Comparison of ENCODE assay signal across 9 cellular contexts in the genomic region with DNA sequence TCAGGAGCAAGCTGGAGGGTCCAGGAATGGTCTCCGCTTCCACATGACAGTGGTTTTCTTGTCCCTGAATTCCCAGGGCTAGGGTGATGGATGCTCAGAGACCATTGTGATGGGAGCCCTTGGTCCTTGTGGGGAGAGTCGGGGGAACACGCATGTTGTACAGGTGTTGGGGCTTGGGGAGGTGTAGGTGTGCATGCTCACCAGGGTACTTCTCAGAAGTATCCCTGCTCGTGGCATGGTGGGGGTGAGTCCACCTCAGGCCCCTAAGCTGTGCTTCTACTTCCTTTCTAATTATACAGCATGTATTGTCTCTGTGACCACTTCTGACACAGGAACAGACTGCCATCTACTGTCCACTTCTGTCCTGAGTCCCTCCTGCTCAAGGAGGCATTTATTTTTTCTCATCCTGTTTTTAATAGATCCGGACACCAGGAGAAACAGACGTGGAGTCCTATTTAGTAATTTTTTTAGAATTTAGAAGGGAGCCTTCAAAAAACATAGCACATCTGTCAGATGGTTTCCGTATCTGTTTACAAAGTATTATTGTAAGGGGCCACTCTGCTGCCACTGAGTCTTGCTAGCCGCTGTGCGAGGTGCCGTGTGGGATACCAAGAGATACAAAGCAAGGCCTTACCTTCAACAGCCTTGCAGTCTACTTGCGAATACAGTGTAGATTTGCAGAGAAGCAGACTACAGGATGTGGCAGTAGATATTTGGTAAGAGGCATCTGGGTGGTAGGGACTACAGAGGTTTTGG. TPM values are rescaled to one million over a fixed set of nuclear protein-coding genes. Genes with fewer than 3 reads are reported as not detected.
DNase-seq lines count a peak whose midpoint lies in the region; ATAC-seq and TF ChIP-seq lines count a peak whose summit lies in the region.
"Had no signal": no experiment of that assay in that cellular context is flagged by ENCODE, and none has a peak within 500 bp of the region (broad histone marks: within the 10 kb centered on the region; RNA-seq: fewer than 3 reads in every experiment).

No MANE protein-coding gene starts in this region.

- DNase-seq in GM10248 (ENCODE audit: extremely low spot score) (no peak), NCI-H1694 treated with DMSO at 0.1 percent for 48 hours (lab: John Stamatoyannopoulos, UW) (peak; percentile 38), body of pancreas (peak in 3 of 4 donors; percentile 30 to 44 (median 32)), middle frontal gyrus (ENCODE audit: extremely low spot score, low spot score) (no peak), ecto neural progenitor cell (ENCODE audit: low spot score) (no peak)

- H3K27me3 ChIP-seq in body of pancreas (no peaks in the 10 kb centered on the region), liver (ENCODE audit: control insufficient read depth in 4 of 4, insufficient read depth in 4 of 4, low read length in 3 of 4) (no peaks in the 10 kb centered on the region)

- H3K27ac ChIP-seq in body of pancreas: no peak overlapping the region
- no peak overlapping the region for H3K27ac ChIP-seq in liver (ENCODE audit: low read depth in 1 of 2, low read length in 2 of 2)

- H3K4me1 ChIP-seq in body of pancreas (peaks cover 8% of the 10 kb centered on the region), liver (ENCODE audit: control insufficient read depth in 4 of 4, insufficient read depth in 4 of 4, low read length in 3 of 4) (peaks cover 5 to 25% (median 15%) of the 10 kb centered on the region in 4 donors)

- TF ChIP-seq POLR2A in body of pancreas (IDR thresholded peaks at IDR 0.05): no peak

- H3K4me3 ChIP-seq in body of pancreas: no peak overlapping the region
- H3K4me3 ChIP-seq in liver (ENCODE audit: low read depth in 1 of 3, low read length in 3 of 3): no peak overlapping the region

- ATAC-seq in body of pancreas: peak; percentile 66
- no peak for ATAC-seq in HG03039 (IDR thresholded peaks at IDR 0.05; ENCODE audit: unreplicated experiment)
- ATAC-seq in HG03571 (IDR thresholded peaks at IDR 0.05; ENCODE audit: unreplicated experiment): no peak

- 42 to 51% methylated on average over 10 to 11 of the region's 11 CpGs for WGBS in body of pancreas, 2 donors
- WGBS in liver: 57% methylated on average over 11 of the region's 11 CpGs

- H3K9me3 ChIP-seq in body of pancreas (no peaks in the 10 kb centered on the region), liver (ENCODE audit: control insufficient read depth in 4 of 4, low read length in 3 of 4) (no peaks in the 10 kb centered on the region)

- peak; percentile 30 for TF ChIP-seq CTCF in GM10248 (IDR thresholded peaks at IDR 0.05; ENCODE audit: control extremely low read depth, extremely low read depth, low read depth, missing control alignments)
- peak in 6 of 7 experiments; percentile 34 to 63 (median 56) for TF ChIP-seq CTCF in body of pancreas (IDR thresholded peaks at IDR 0.05)
- TF ChIP-seq CTCF in liver (IDR thresholded peaks at IDR 0.05; ENCODE audit: low read depth, low read length, missing input control): peak; percentile 72

- CTCF ChIA-PET in GM10248 (lab: Yijun Ruan, JAX): interaction anchor here (1.9 kb wide), 1 partner anchor 14 kb away, joined by 6 read pairs; no protein-coding TSS in a partner anchor

- POLR2A ChIA-PET in GM10248 (lab: Yijun Ruan, JAX): no interaction called here

- no peak overlapping the region for H3K9ac ChIP-seq in liver (ENCODE audit: low read depth in 1 of 2, low read length in 2 of 2)

- peak; percentile 81 to 87 for TF ChIP-seq RAD21 in liver (IDR thresholded peaks at IDR 0.05)

- H3K36me3 ChIP-seq in body of pancreas (replicated peaks in 1 of 2; ENCODE audit: insufficient read depth in 1 of 2, low read depth in 2 of 2): no peaks in the 10 kb centered on the region
- H3K36me3 ChIP-seq in liver (ENCODE audit: control insufficient read depth in 4 of 4, insufficient read depth in 3 of 4, low read depth in 1 of 4, low read length in 3 of 4): no peaks in the 10 kb centered on the region

- intact Hi-C loops in body of pancreas (cut with DNase I): no loop called here

TF ChIP-seq in liver, 16 proteins besides CTCF, POLR2A, EP300 and RAD21:
- TF ChIP-seq FOXA2 (IDR thresholded peaks at IDR 0.05): no peak
- no peak for TF ChIP-seq HNF4G (IDR thresholded peaks at IDR 0.05)

RNA-seq across cellular contexts. Expression of gene NTF3, which starts 10.5 kb away (rescaled TPM):
- total RNA-seq in body of pancreas (not detected), liver (1 to 10 TPM in 1 of 2 donors, under 1 TPM in 1; 0.89 to 1.4 TPM)
- 1 to 10 TPM; 1.5 to 2.8 TPM for polyA plus RNA-seq in liver
- total RNA-seq: T-helper 2 cell treated with Interferon-gamma antibody and Interleukin-4, amounts not matched to agents 100 ng/mL and 5 ng/mL, for 36 hours had no signal

Comparison
In these comparisons a context has a peak if more than half of its experiments do, and no peak if none do; other contexts are left out.
1. DNase-seq: peak in NCI-H1694 treated with DMSO at 0.1 percent for 48 hours (single experiment) and body of pancreas (3 of 4); none in GM10248 (single experiment), middle frontal gyrus (single experiment) and ecto neural progenitor cell (single experiment).
2. Peak in every context shown above with its lines, with median percentiles within 50 percentile points of each other: CTCF ChIP-seq.